In genomic region chr4:121978169-121978516, GRCh38 we compare ENCODE assay signal across 11 cellular contexts. TPM values are rescaled to one million over a fixed set of nuclear protein-coding genes. Genes with fewer than 3 reads are reported as not detected.
DNase-seq lines count a peak whose midpoint lies in the region; ATAC-seq and TF ChIP-seq lines count a peak whose summit lies in the region.
"Had no signal": no experiment of that assay in that cellular context is flagged by ENCODE, and none has a peak within 500 bp of the region (broad histone marks: within the 10 kb centered on the region; RNA-seq: fewer than 3 reads in every experiment).

No MANE protein-coding gene starts in this region.

- H3K9me3 ChIP-seq in ascending aorta (no peaks in the 10 kb centered on the region), esophagus muscularis mucosa (no peaks in the 10 kb centered on the region)
- H3K9me3 ChIP-seq: left lung had no signal

- no peak overlapping the region for H3K4me3 ChIP-seq in ascending aorta
- no peak overlapping the region for H3K4me3 ChIP-seq in esophagus muscularis mucosa
- H3K4me3 ChIP-seq: left lung had no signal

- no peak for TF ChIP-seq POLR2A in esophagus muscularis mucosa (IDR thresholded peaks at IDR 0.05; ENCODE audit: low read depth)

- ATAC-seq in GM18867 (IDR thresholded peaks at IDR 0.05; ENCODE audit: unreplicated experiment) = peak; percentile 36
- ATAC-seq in GM21576 (IDR thresholded peaks at IDR 0.05; ENCODE audit: unreplicated experiment) = peak; percentile 56
- peak; percentile 30 for ATAC-seq in HG03108 (IDR thresholded peaks at IDR 0.05; ENCODE audit: unreplicated experiment)
- no peak for ATAC-seq in central memory CD8-positive, alpha-beta T cell (replicated peaks; ENCODE audit: extremely low read depth, poor library complexity, severe bottlenecking)
- ATAC-seq: left lung had no signal

- H3K36me3 Mint-ChIP-seq in central memory CD8-positive, alpha-beta T cell (ENCODE audit: insufficient read depth) = no peaks in the 10 kb centered on the region
- H3K36me3 Mint-ChIP-seq: brain had no signal

- H3K27me3 ChIP-seq in ascending aorta (no peaks in the 10 kb centered on the region), esophagus muscularis mucosa (no peaks in the 10 kb centered on the region)
- H3K27me3 ChIP-seq: left lung had no signal

- H3K27me3 Mint-ChIP-seq in central memory CD8-positive, alpha-beta T cell = peaks cover 15% of the 10 kb centered on the region
- H3K27me3 Mint-ChIP-seq: brain had no signal

- no peaks in the 10 kb centered on the region for H3K36me3 ChIP-seq in ascending aorta
- H3K36me3 ChIP-seq in esophagus muscularis mucosa = no peaks in the 10 kb centered on the region
- H3K36me3 ChIP-seq: left lung had no signal

- H3K27ac ChIP-seq in ascending aorta = no peak overlapping the region
- no peak overlapping the region for H3K27ac ChIP-seq in esophagus muscularis mucosa (replicated peaks in 1 of 4)
- H3K27ac ChIP-seq: left lung had no signal

- 93% methylated on average over 2 of the region's 2 CpGs for WGBS in esophagus muscularis mucosa

- intact Hi-C loops in ascending aorta (cut with DNase I) = no loop called here
- intact Hi-C loops in esophagus muscularis mucosa (cut with DNase I) = no loop called here

- H3K4me1 Mint-ChIP-seq in central memory CD8-positive, alpha-beta T cell = peaks cover 10% of the 10 kb centered on the region

- H3K4me1 ChIP-seq in ascending aorta (no peaks in the 10 kb centered on the region), esophagus muscularis mucosa (no peaks in the 10 kb centered on the region)
- H3K4me1 ChIP-seq: left lung had no signal

- no peak for TF ChIP-seq CTCF in ascending aorta (IDR thresholded peaks at IDR 0.05)
- no peak for TF ChIP-seq CTCF in esophagus muscularis mucosa (IDR thresholded peaks at IDR 0.05)

- H3K9me3 Mint-ChIP-seq in central memory CD8-positive, alpha-beta T cell = no peaks in the 10 kb centered on the region
- H3K9me3 Mint-ChIP-seq: brain had no signal

- DNase-seq in central memory CD8-positive, alpha-beta T cell (ENCODE audit: low spot score in 2 of 2) = no peak
- DNase-seq in ascending aorta (ENCODE audit: low spot score in 2 of 2) (no peak), esophagus muscularis mucosa (ENCODE audit: extremely low spot score) (no peak), dermis blood vessel endothelial cell (no peak), NCI-H1436 treated with DMSO at 0.1 percent for 48 hours (lab: John Stamatoyannopoulos, UW) (no peak)
- DNase-seq: left lung had no signal

- H3K4me3 Mint-ChIP-seq in central memory CD8-positive, alpha-beta T cell = no peak overlapping the region
- H3K4me3 Mint-ChIP-seq: brain had no signal

- peak overlapping the region; percentile 33 for H3K27ac Mint-ChIP-seq in central memory CD8-positive, alpha-beta T cell (ENCODE audit: low read depth)
- H3K27ac Mint-ChIP-seq: brain, progenitor cell of endocrine pancreas had no signal

- no peak for TF ChIP-seq EP300 in esophagus muscularis mucosa (IDR thresholded peaks at IDR 0.05)

RNA-seq across cellular contexts. Expression of gene TRPC3, which starts 26.3 kb away (rescaled TPM):
- 1.1 TPM for total RNA-seq in ascending aorta
- under 1 TPM; 0.42 to 0.71 (median 0.62) TPM for total RNA-seq in esophagus muscularis mucosa
- not detected in 2 replicates for total RNA-seq in dermis blood vessel endothelial cell
